Comparison of ENCODE assay signal across 7 cellular contexts in genomic region chr16:85461814-85462404, GRCh38.
DNase-seq lines count a peak whose midpoint lies in the region; ATAC-seq and TF ChIP-seq lines count a peak whose summit lies in the region.

No MANE protein-coding gene starts in this region.

- H3K9me2 ChIP-seq in GM23338 (ENCODE audit: insufficient read depth), result no peaks in the 10 kb centered on the region

- peaks cover 30% of the 10 kb centered on the region for H3K4me1 Mint-ChIP-seq in GM23338
- peaks cover 54% of the 10 kb centered on the region for H3K4me1 Mint-ChIP-seq in neural progenitor cell

- H3K4me3 ChIP-seq in GM23338, result peak overlapping the region; percentile 69
- H3K4me3 ChIP-seq in effector memory CD4-positive, alpha-beta T cell (ENCODE audit: insufficient read depth, low read depth, low read length, poor library complexity, severe bottlenecking), result peak overlapping the region; percentile 44
- H3K4me3 ChIP-seq in neural progenitor cell, result peak overlapping the region; percentile 28

- H3K9me3 Mint-ChIP-seq in GM23338 (no peaks in the 10 kb centered on the region), neural progenitor cell (no peaks in the 10 kb centered on the region)

- no peaks in the 10 kb centered on the region for H3K9me3 ChIP-seq in effector memory CD4-positive, alpha-beta T cell (ENCODE audit: control insufficient read depth, low read length)
- H3K9me3 ChIP-seq in neural progenitor cell (ENCODE audit: low read depth), result no peaks in the 10 kb centered on the region

- peaks cover 43% of the 10 kb centered on the region for H3K27me3 ChIP-seq in GM23338 (ENCODE audit: insufficient read depth)
- H3K27me3 ChIP-seq in effector memory CD4-positive, alpha-beta T cell (replicated peaks; ENCODE audit: control insufficient read depth, insufficient read depth, low read length, poor library complexity, severe bottlenecking), result peaks cover 20% of the 10 kb centered on the region
- peaks cover 75% of the 10 kb centered on the region for H3K27me3 ChIP-seq in neural progenitor cell

- H3K4me2 ChIP-seq in GM23338, result peak overlapping the region; percentile 97
- H3K4me2 ChIP-seq in neural progenitor cell, result peak overlapping the region; percentile 69

- H3K27ac Mint-ChIP-seq in GM23338 (no peak overlapping the region), neural progenitor cell (peak overlapping the region; percentile 76)

- H4K20me1 ChIP-seq in GM23338 (replicated peaks; ENCODE audit: insufficient read depth), result peaks cover 9% of the 10 kb centered on the region; the same call in 1 of the 2 replicates
- peaks cover 57% of the 10 kb centered on the region for H4K20me1 ChIP-seq in neural progenitor cell (ENCODE audit: low read depth)

- H3K27ac ChIP-seq in GM23338 (ENCODE audit: low read depth), result no peak overlapping the region
- H3K27ac ChIP-seq in effector memory CD4-positive, alpha-beta T cell (ENCODE audit: insufficient read depth, low read length, poor library complexity, severe bottlenecking), result no peak overlapping the region
- no peak overlapping the region for H3K27ac ChIP-seq in neural progenitor cell

- ATAC-seq in GM23338 (peak; percentile 70), GM18909 (IDR thresholded peaks at IDR 0.05; ENCODE audit: poor library complexity, unreplicated experiment) (no peak)

- H3K36me3 ChIP-seq in GM23338 (ENCODE audit: insufficient read depth) (no peaks in the 10 kb centered on the region), neural progenitor cell (no peaks in the 10 kb centered on the region)
- H3K36me3 ChIP-seq in effector memory CD4-positive, alpha-beta T cell (ENCODE audit: control insufficient read depth, insufficient read depth, low read length), result no peaks in the 10 kb centered on the region

- H3K27me3 Mint-ChIP-seq in GM23338 (ENCODE audit: insufficient read depth, low read depth, poor library complexity) (peaks cover 42% of the 10 kb centered on the region), neural progenitor cell (ENCODE audit: insufficient read depth, low read depth) (peaks cover 12% of the 10 kb centered on the region)

- H3K36me3 Mint-ChIP-seq in GM23338 (ENCODE audit: low read depth) (no peaks in the 10 kb centered on the region; the same call in 2 of the 3 replicates), neural progenitor cell (no peaks in the 10 kb centered on the region)

- TF ChIP-seq CTCF in GM23338 (conservative IDR thresholded peaks at IDR 0.05; ENCODE audit: low read depth in 2 of 2) (no peak), neural progenitor cell (IDR thresholded peaks at IDR 0.05) (no peak), GM20000 (IDR thresholded peaks at IDR 0.05; ENCODE audit: extremely low read depth, missing control alignments) (no peak)

- peaks cover 6% of the 10 kb centered on the region; the same call in 1 of the 2 replicates for H3F3A ChIP-seq in GM23338 (replicated peaks; ENCODE audit: low read depth)
- peaks cover 46% of the 10 kb centered on the region for H3F3A ChIP-seq in neural progenitor cell (ENCODE audit: low read depth)

- H3K79me2 ChIP-seq in GM23338 (replicated peaks; ENCODE audit: insufficient read depth) (no peaks in the 10 kb centered on the region), neural progenitor cell (ENCODE audit: low read depth) (no peaks in the 10 kb centered on the region)

- DNase-seq in GM23338 (ENCODE audit: low spot score) (peak; percentile 80), NCI-H2227 (lab: John Stamatoyannopoulos, UW; ENCODE audit: unreplicated experiment) (peak; percentile 87), neural progenitor cell (ENCODE audit: low spot score) (peak; percentile 90), superior temporal gyrus (ENCODE audit: extremely low spot score) (no peak), GM20000 (ENCODE audit: low spot score) (no peak)
- no peak for DNase-seq in effector memory CD4-positive, alpha-beta T cell

- H3K4me3 Mint-ChIP-seq in GM23338, result peak overlapping the region; percentile 81
- peak overlapping the region; percentile 90 for H3K4me3 Mint-ChIP-seq in neural progenitor cell

- H3K4me1 ChIP-seq in GM23338 (ENCODE audit: insufficient read depth) (peaks cover 31% of the 10 kb centered on the region), neural progenitor cell (peaks cover 39% of the 10 kb centered on the region)
- H3K4me1 ChIP-seq in effector memory CD4-positive, alpha-beta T cell (ENCODE audit: control insufficient read depth, insufficient read depth, low read length, poor library complexity, severe bottlenecking), result peaks cover 7% of the 10 kb centered on the region

- H2AFZ ChIP-seq in GM23338 (0 out of 2 replicates have a peak overlapping the region, but pooled peaks have one; percentile 59), neural progenitor cell (replicated peaks) (no peak overlapping the region)

- H3K9ac ChIP-seq in neural progenitor cell, result no peak overlapping the region

TF ChIP-seq in GM23338, 12 proteins besides CTCF, POLR2A, EP300 and RAD21:
- TF ChIP-seq POLR2AphosphoS5 (IDR thresholded peaks at IDR 0.05; ENCODE audit: low read depth), result 0 out of 2 replicates have a peak, but pooled peaks have one; percentile 17
- TF ChIP-seq NANOG (IDR thresholded peaks at IDR 0.05; ENCODE audit: borderline replicate concordance), result no peak

Comparison
In these comparisons a context has a peak if more than half of its experiments do, and no peak if none do; other contexts are left out.
1. DNase-seq: peak in GM23338 (single experiment), NCI-H2227 (single experiment) and neural progenitor cell (single experiment); none in effector memory CD4-positive, alpha-beta T cell (0 of 3), superior temporal gyrus (single experiment) and GM20000 (single experiment).
2. Peak in every context shown above with its lines, with median percentiles within 50 percentile points of each other: H3K4me3 ChIP-seq.